ENCODE assay signal across 8 cellular contexts in genomic region chr12:31959051-31959700, GRCh38. TPM values are rescaled to one million over a fixed set of nuclear protein-coding genes. Genes with fewer than 3 reads are reported as not detected.
DNase-seq lines count a peak whose midpoint lies in the region; ATAC-seq, FAIRE-seq and TF ChIP-seq lines count a peak whose summit lies in the region.

TSS of gene RESF1 (plus strand) at chr12:31959415. CDS start at chr12:31980956, 21,541 bp downstream.

- TF ChIP-seq CTCF in keratinocyte (optimal IDR thresholded peaks at IDR 0.05 in 1 of 3, IDR thresholded peaks at IDR 0.05 in 1 of 3, conservative IDR thresholded peaks at IDR 0.05 in 1 of 3; ENCODE audit: extremely low read depth in 1 of 3, insufficient read depth in 2 of 3, low read length in 3 of 3): no peak

- peak within 1 kb of the TSS; percentile 88 for H3K4me2 ChIP-seq in keratinocyte (ENCODE audit: control insufficient read depth, extremely low read depth, insufficient read depth, low read depth, low read length)

- peaks cover 16% of the 10 kb centered on the region for H3K4me1 ChIP-seq in keratinocyte (ENCODE audit: control insufficient read depth, extremely low read depth, insufficient read depth, low read length)

- H3K9ac ChIP-seq in keratinocyte (ENCODE audit: control insufficient read depth, extremely low read depth, insufficient read depth, low read length): peak within 1 kb of the TSS; percentile 85

- no peak for FAIRE-seq in keratinocyte (lab: Jason Lieb, UNC)

- H3K9me3 ChIP-seq in keratinocyte (ENCODE audit: control insufficient read depth, low read depth, low read length): no peaks in the 10 kb centered on the region

- H3K4me3 ChIP-seq in keratinocyte (ENCODE audit: control insufficient read depth in 2 of 3, extremely low read depth in 1 of 3, insufficient read depth in 2 of 3, low read depth in 1 of 3, low read length in 3 of 3): peak within 1 kb of the TSS; percentile 62 to 92 (median 92)

- peak within 1 kb of the TSS; percentile 91 for H2AFZ ChIP-seq in keratinocyte (ENCODE audit: control insufficient read depth, low read length)

- H3K9me1 ChIP-seq in keratinocyte (ENCODE audit: control insufficient read depth, extremely low read depth, insufficient read depth, low read length): no peaks in the 10 kb centered on the region

- peak; percentile 96 for DNase-seq in AG20443 (ENCODE audit: low spot score)
- DNase-seq in NCI-H446 (lab: John Stamatoyannopoulos, UW): peak; percentile 39 to 86
- DNase-seq in activated CD4-positive, CD25-positive, alpha-beta regulatory T cell treated with anti-CD3 and anti-CD28 coated beads, Interleukin-2, amount 50 U/mL, for 72 hours: peak; percentile 86
- peak; percentile 88 for DNase-seq in cerebellar cortex (ENCODE audit: low spot score)
- DNase-seq in keratinocyte (ENCODE audit: low read depth, low spot score): peak; percentile 32
- DNase-seq in stimulated activated CD4-positive, alpha-beta T cell treated with anti-CD3 and anti-CD28 coated beads, Interleukin-12 subunit alpha, Interleukin-12 subunit beta, amount 100 ng/mL, for 48 hours (ENCODE audit: low read depth in 2 of 3, low spot score in 1 of 3): peak; percentile 68 to 79 (median 69)

- dilution Hi-C loops in keratinocyte (cut with MboI; ENCODE audit: extremely low pct_ligation_motif_present, low sequenced_read_pairs): no loop called here

- H4K20me1 ChIP-seq in keratinocyte (ENCODE audit: control insufficient read depth, extremely low read depth, insufficient read depth, low read length): no peaks in the 10 kb centered on the region

- H3K36me3 ChIP-seq in keratinocyte (ENCODE audit: control insufficient read depth in 2 of 2, extremely low read depth in 1 of 2, insufficient read depth in 2 of 2, low read length in 2 of 2): no peaks in the 10 kb centered on the region

- peaks cover 21% of the 10 kb centered on the region for H3K79me2 ChIP-seq in keratinocyte (ENCODE audit: control insufficient read depth, insufficient read depth, low read length)

- ATAC-seq in GM19043 (IDR thresholded peaks at IDR 0.05; ENCODE audit: low read depth, unreplicated experiment): peak; percentile 81
- peak; percentile 89 for ATAC-seq in HG03354 (IDR thresholded peaks at IDR 0.05; ENCODE audit: poor library complexity, severe bottlenecking, unreplicated experiment)

- H3K27ac ChIP-seq in keratinocyte (ENCODE audit: control insufficient read depth, insufficient read depth, low read length): peak within 1 kb of the TSS; percentile 86

- H3K27me3 ChIP-seq in keratinocyte (ENCODE audit: control insufficient read depth, extremely low read depth, insufficient read depth, low read length): no peaks in the 10 kb centered on the region

RNA-seq across cellular contexts. Expression of gene RESF1, which starts in this region (rescaled TPM):
- polyA plus RNA-seq in keratinocyte: 14.5 to 19.7 TPM (median 14.9 TPM) in 3 replicates
- polyA plus RNA-seq in keratinocyte (2011; ENCODE audit: low read depth): 15.6 TPM
- 7.1 and 13.3 TPM in 2 replicates for polyA plus RNA-seq in keratinocyte (2011; cell fraction: cytosol; rRNA removed)
- polyA plus RNA-seq in keratinocyte (2011; cell fraction: nucleus; rRNA removed): 16.1 and 26.8 TPM in 2 replicates
- polyA plus RNA-seq in keratinocyte (2012; ENCODE audit: low replicate concordance): 10.5 and 10.9 TPM in 2 replicates
- 8.6 to 36.2 TPM (median 19.1 TPM) in 3 replicates for polyA minus RNA-seq in keratinocyte
- 9.6 TPM for polyA minus RNA-seq in keratinocyte (2011; cell fraction: cytosol; rRNA and poly(A)+ RNA removed)
- 20.6 and 31.7 TPM in 2 replicates for polyA minus RNA-seq in keratinocyte (2011; cell fraction: nucleus; rRNA and poly(A)+ RNA removed)

Comparison
In these comparisons a context has a peak if more than half of its experiments do, and no peak if none do; other contexts are left out.
1. Peak in every context shown above with its lines: DNase-seq, ATAC-seq, H3K4me3 ChIP-seq and H3K27ac ChIP-seq.
2. DNase-seq: peak in every context shown above with its lines; median percentile 96 in AG20443; 88 in cerebellar cortex; 86 in activated CD4-positive, CD25-positive, alpha-beta regulatory T cell treated with anti-CD3 and anti-CD28 coated beads, Interleukin-2, amount 50 U/mL, for 72 hours; 69 in stimulated activated CD4-positive, alpha-beta T cell treated with anti-CD3 and anti-CD28 coated beads, Interleukin-12 subunit alpha, Interleukin-12 subunit beta, amount 100 ng/mL, for 48 hours; 62 in NCI-H446; 32 in keratinocyte.